ENCODE assay signal across 12 cellular contexts in genomic region chr12:47302111-47302597, GRCh38.
DNase-seq lines count a peak whose midpoint lies in the region; ATAC-seq and TF ChIP-seq lines count a peak whose summit lies in the region.
"Had no signal": no experiment of that assay in that cellular context is flagged by ENCODE, and none has a peak within 500 bp of the region (broad histone marks: within the 10 kb centered on the region; RNA-seq: fewer than 3 reads in every experiment).

No MANE protein-coding gene starts in this region.

- no peak overlapping the region for H3K27ac ChIP-seq in heart right ventricle
- H3K27ac ChIP-seq: BLaER1, body of pancreas, HL-60 had no signal

- peaks cover 4% of the 10 kb centered on the region for H3K36me3 Mint-ChIP-seq in T-cell
- no peaks in the 10 kb centered on the region for H3K36me3 Mint-ChIP-seq in stimulated activated effector memory CD8-positive, alpha-beta T cell treated with anti-CD3 and anti-CD28 coated beads, Interleukin-12 subunit alpha, Interleukin-12 subunit beta, amount 100 ng/mL, for 72 hours

- peaks cover 56 to 64% (median 57%) of the 10 kb centered on the region in 3 donors for H3K4me1 Mint-ChIP-seq in T-cell
- peaks cover 45% of the 10 kb centered on the region for H3K4me1 Mint-ChIP-seq in stimulated activated effector memory CD8-positive, alpha-beta T cell treated with anti-CD3 and anti-CD28 coated beads, Interleukin-12 subunit alpha, Interleukin-12 subunit beta, amount 100 ng/mL, for 72 hours

- peak; percentile 89 for ATAC-seq in HG02798 (IDR thresholded peaks at IDR 0.05; ENCODE audit: poor library complexity, unreplicated experiment)
- ATAC-seq in T-cell (replicated peaks in 1 of 4), result no peak
- peak; percentile 76 for ATAC-seq in stimulated activated effector memory CD8-positive, alpha-beta T cell treated with anti-CD3 and anti-CD28 coated beads, Interleukin-12 subunit alpha, Interleukin-12 subunit beta, amount 100 ng/mL, for 72 hours
- ATAC-seq in heart right ventricle, result no peak
- ATAC-seq: body of pancreas, sciatic nerve had no signal

- DNase-seq in activated effector memory CD4-positive, alpha-beta T cell treated with anti-CD3 and anti-CD28 coated beads, Interleukin-2, amount 50 U/mL, for 16 hours, result peak; percentile 68
- no peak for DNase-seq in activated effector memory CD4-positive, alpha-beta T cell treated with Interleukin-2 at 50 U/mL for 16 hours
- DNase-seq in T-cell (no peak), cortex of kidney (lab: John Stamatoyannopoulos, UW) (no peak), heart right ventricle (no peak), NCI-H2081 treated with DMSO at 0.1 percent for 48 hours (lab: John Stamatoyannopoulos, UW) (no peak)
- no peak for DNase-seq in stimulated activated effector memory CD8-positive, alpha-beta T cell treated with anti-CD3 and anti-CD28 coated beads, Interleukin-12 subunit alpha, Interleukin-12 subunit beta, amount 100 ng/mL, for 72 hours (ENCODE audit: low spot score in 2 of 2)
- DNase-seq: body of pancreas had no signal

- intact Hi-C loops in heart right ventricle (cut with DNase I), result loop anchor here in 2 of 10 donors (10.0 kb wide), 2 partner anchors 217 to 267 kb away; no protein-coding TSS in a partner anchor

- CTCF ChIA-PET in T-cell (lab: Charles Lee), result interaction anchor here (0.9 to 1.6 kb wide), 5 partner anchors 25 to 269 kb away, joined by 3 to 5 read pairs (median 3); no protein-coding TSS in a partner anchor

- H3K4me3 ChIP-seq in heart right ventricle, result no peak overlapping the region
- H3K4me3 ChIP-seq: BLaER1, body of pancreas had no signal

- peak overlapping the region; percentile 65 to 71 for H3K27ac Mint-ChIP-seq in T-cell
- peak overlapping the region; percentile 73 for H3K27ac Mint-ChIP-seq in stimulated activated effector memory CD8-positive, alpha-beta T cell treated with anti-CD3 and anti-CD28 coated beads, Interleukin-12 subunit alpha, Interleukin-12 subunit beta, amount 100 ng/mL, for 72 hours

- H3K27me3 Mint-ChIP-seq in T-cell, result no peaks in the 10 kb centered on the region

- no peak for TF ChIP-seq CTCF in heart right ventricle (IDR thresholded peaks at IDR 0.05)

- H3K4me1 ChIP-seq in heart right ventricle, result peaks cover 0 to 5% (median 0%) of the 10 kb centered on the region in 9 donors
- H3K4me1 ChIP-seq: body of pancreas had no signal

- H3K9me3 ChIP-seq in heart right ventricle, result no peaks in the 10 kb centered on the region
- H3K9me3 ChIP-seq: body of pancreas had no signal

- POLR2A ChIA-PET in T-cell (lab: Charles Lee), result interaction anchor here (0.6 to 0.7 kb wide), 2 partner anchors 10 to 16 kb away, joined by 3 to 5 read pairs; no protein-coding TSS in a partner anchor

- H3K4me3 Mint-ChIP-seq in T-cell, result no peak overlapping the region
- peak overlapping the region; percentile 42 for H3K4me3 Mint-ChIP-seq in stimulated activated effector memory CD8-positive, alpha-beta T cell treated with anti-CD3 and anti-CD28 coated beads, Interleukin-12 subunit alpha, Interleukin-12 subunit beta, amount 100 ng/mL, for 72 hours

- 37 to 48% methylated on average over 6 of the region's 6 CpGs for WGBS in heart right ventricle, 2 donors

- H3K9me3 Mint-ChIP-seq in T-cell, result peaks cover 0 to 21% (median 4%) of the 10 kb centered on the region in 3 donors
- H3K9me3 Mint-ChIP-seq in stimulated activated effector memory CD8-positive, alpha-beta T cell treated with anti-CD3 and anti-CD28 coated beads, Interleukin-12 subunit alpha, Interleukin-12 subunit beta, amount 100 ng/mL, for 72 hours, result no peaks in the 10 kb centered on the region

- no peaks in the 10 kb centered on the region for H3K27me3 ChIP-seq in heart right ventricle
- H3K27me3 ChIP-seq: BLaER1, body of pancreas had no signal

- H3K36me3 ChIP-seq in heart right ventricle, result no peaks in the 10 kb centered on the region
- H3K36me3 ChIP-seq: BLaER1 had no signal

Comparison
In these comparisons a context has a peak if more than half of its experiments do, and no peak if none do; other contexts are left out.
1. ATAC-seq: peak in HG02798 (single experiment) and stimulated activated effector memory CD8-positive, alpha-beta T cell treated with anti-CD3 and anti-CD28 coated beads, Interleukin-12 subunit alpha, Interleukin-12 subunit beta, amount 100 ng/mL, for 72 hours (single experiment); none in T-cell (0 of 4) and heart right ventricle (0 of 8).